In the genomic region with DNA sequence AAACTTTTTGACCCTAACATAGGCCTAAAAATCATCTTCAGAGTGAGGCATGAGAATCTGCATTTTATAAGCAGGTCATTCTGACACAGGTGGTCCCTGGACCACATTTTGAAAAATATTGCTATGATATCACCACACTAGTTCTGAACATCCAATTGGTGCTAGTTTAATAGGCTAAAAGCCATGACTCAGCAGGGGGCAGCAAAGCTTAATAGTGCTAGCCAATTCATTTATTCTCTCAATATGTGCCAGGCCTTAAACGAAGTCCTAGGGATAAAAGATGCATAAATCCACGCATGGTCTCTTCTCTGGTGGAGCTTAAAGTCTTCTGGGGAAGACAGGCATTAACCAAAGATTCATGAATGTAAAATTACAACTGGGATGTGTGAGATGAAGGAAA, we compare ENCODE assay signal across 8 cellular contexts. TPM values are rescaled to one million over a fixed set of nuclear protein-coding genes. Genes with fewer than 3 reads are reported as not detected.
DNase-seq lines count a peak whose midpoint lies in the region; ATAC-seq and TF ChIP-seq lines count a peak whose summit lies in the region.

No MANE protein-coding gene starts in this region.

- CTCF ChIA-PET in MCF 10A (lab: Yijun Ruan, JAX), result interaction anchor here (0.6 to 4.8 kb wide), 27 partner anchors 8 to 1829 kb away, joined by 3 to 60 read pairs (median 6); no protein-coding TSS in a partner anchor

- H3K27ac Mint-ChIP-seq in MCF 10A (ENCODE audit: low read depth, unreplicated experiment) (no peak overlapping the region), mesothelial cell of epicardium (no peak overlapping the region)

- no peak for TF ChIP-seq EP300 in transverse colon (IDR thresholded peaks at IDR 0.05; ENCODE audit: low read depth)

- in situ Hi-C loops in transverse colon (cut with MboI; ENCODE audit: low pct_ligation_motif_present in 1 of 4, low pct_unique_long_range_greater_than_20kb in 1 of 4, low sequenced_read_pairs in 3 of 4), result no loop called here

- no peaks in the 10 kb centered on the region for H3K36me3 ChIP-seq in breast epithelium
- no peaks in the 10 kb centered on the region for H3K36me3 ChIP-seq in transverse colon

- no peak overlapping the region for H3K4me3 ChIP-seq in breast epithelium
- no peak overlapping the region for H3K4me3 ChIP-seq in transverse colon

- no peaks in the 10 kb centered on the region for H3K4me1 ChIP-seq in breast epithelium
- no peaks in the 10 kb centered on the region for H3K4me1 ChIP-seq in transverse colon

- peaks cover 6% of the 10 kb centered on the region for H3K4me1 Mint-ChIP-seq in MCF 10A (ENCODE audit: insufficient read depth, unreplicated experiment)
- peaks cover 2% of the 10 kb centered on the region for H3K4me1 Mint-ChIP-seq in mesothelial cell of epicardium

- TF ChIP-seq POLR2A in breast epithelium (IDR thresholded peaks at IDR 0.05), result no peak
- no peak for TF ChIP-seq POLR2A in transverse colon (IDR thresholded peaks at IDR 0.05)

- BruUV-seq in MCF 10A (replicated peaks; lab: Mats Ljungman, UMichigan), result no TSS peak

- no peak overlapping the region for H3K4me3 Mint-ChIP-seq in MCF 10A (ENCODE audit: unreplicated experiment)
- no peak overlapping the region for H3K4me3 Mint-ChIP-seq in mesothelial cell of epicardium

- peak; percentile 73 for DNase-seq in MCF 10A (ENCODE audit: unreplicated experiment)
- no peak for DNase-seq in breast epithelium (ENCODE audit: low spot score in 2 of 2)
- DNase-seq in OCI-M1 (lab: John Stamatoyannopoulos, UW), result peak; percentile 90
- peak; percentile 29 for DNase-seq in transverse colon
- no peak for DNase-seq in NK-92 (lab: John Stamatoyannopoulos, UW; ENCODE audit: unreplicated experiment)
- no peak for DNase-seq in mesothelial cell of epicardium (ENCODE audit: low spot score in 2 of 2, unreplicated experiment in 2 of 2)
- no peak for DNase-seq in NCI-H748 (lab: John Stamatoyannopoulos, UW; ENCODE audit: unreplicated experiment)

- H3K27ac ChIP-seq in breast epithelium, result no peak overlapping the region
- H3K27ac ChIP-seq in transverse colon, result no peak overlapping the region

- H3K9me3 ChIP-seq in breast epithelium (no peaks in the 10 kb centered on the region), transverse colon (no peaks in the 10 kb centered on the region)

- H3K27me3 Mint-ChIP-seq in MCF 10A (ENCODE audit: insufficient read depth, unreplicated experiment) (no peaks in the 10 kb centered on the region), mesothelial cell of epicardium (ENCODE audit: low read depth) (peaks cover 6% of the 10 kb centered on the region)

- intact Hi-C loops in MCF 10A (cut with micrococcal nuclease) (loop anchor here (1.0 to 2.0 kb wide), 2 partner anchors 52 to 81 kb away; no protein-coding TSS in a partner anchor), breast epithelium (cut with DNase I; ENCODE audit: low total_unique reads) (no loop called here), transverse colon (cut with DNase I; ENCODE audit: low total_unique reads) (no loop called here)

- no peaks in the 10 kb centered on the region for H3K9me3 Mint-ChIP-seq in MCF 10A (ENCODE audit: unreplicated experiment)
- no peaks in the 10 kb centered on the region for H3K9me3 Mint-ChIP-seq in mesothelial cell of epicardium

- WGBS in transverse colon (ENCODE audit: low coverage in 1 of 2), 2 donors, result 26 to 59% methylated on average over 2 of the region's 2 CpGs

- ATAC-seq in esophagus mucosa, result peak; percentile 71

- TF ChIP-seq CTCF in MCF 10A (IDR thresholded peaks at IDR 0.05; ENCODE audit: unreplicated experiment) (peak; percentile 63), breast epithelium (IDR thresholded peaks at IDR 0.05) (peak in 1 of 3 donors; percentile 18), transverse colon (IDR thresholded peaks at IDR 0.05) (peak; percentile 15 to 39 (median 30)), mesothelial cell of epicardium (IDR thresholded peaks at IDR 0.05; ENCODE audit: unreplicated experiment) (no peak)

- H3K36me3 Mint-ChIP-seq in MCF 10A (ENCODE audit: insufficient read depth, unreplicated experiment), result no peaks in the 10 kb centered on the region
- no peaks in the 10 kb centered on the region for H3K36me3 Mint-ChIP-seq in mesothelial cell of epicardium

- H3K27me3 ChIP-seq in breast epithelium (no peaks in the 10 kb centered on the region), transverse colon (no peaks in the 10 kb centered on the region)

- POLR2A ChIA-PET in MCF 10A (lab: Yijun Ruan, JAX), result interaction anchor here (0.6 to 3.6 kb wide), 14 partner anchors 10 to 258 kb away, joined by 3 to 51 read pairs (median 4); partner anchors contain the start of genes COX15, CUTC, ENTPD7 and GOT1

RNA-seq across cellular contexts. Expression of gene SLC25A28, which starts 10.2 kb away (rescaled TPM):
- total RNA-seq in MCF 10A (2022), result 36.9 and 46.3 TPM in 2 replicates
- total RNA-seq in breast epithelium, result 10 to 100 TPM; 29.1 to 35.1 (median 33.1) TPM
- total RNA-seq in esophagus mucosa, result 35.8 TPM
- 10 to 100 TPM; 22.1 to 36.2 (median 30.1) TPM for total RNA-seq in transverse colon
- 41.2 to 44.8 TPM (median 41.4 TPM) in 3 replicates for total RNA-seq in mesothelial cell of epicardium

RNA-seq across cellular contexts. Expression of gene ENTPD7, which starts 28.9 kb away (rescaled TPM):
- total RNA-seq in MCF 10A (2022), result 18.3 and 29.0 TPM in 2 replicates
- total RNA-seq in breast epithelium, result 10 to 100 TPM in 2 of 3 donors, 1 to 10 TPM in 1; 3.5 to 11.6 (median 10.8) TPM
- 16.0 TPM for total RNA-seq in esophagus mucosa
- total RNA-seq in transverse colon, result 10 to 100 TPM in 1 of 4 donors, 1 to 10 TPM in 3; 4.9 to 17.3 (median 8.0) TPM
- 20.6 to 21.2 TPM (median 21.1 TPM) in 3 replicates for total RNA-seq in mesothelial cell of epicardium

Comparison
In these comparisons a context has a peak if more than half of its experiments do, and no peak if none do; other contexts are left out.
1. DNase-seq: peak in MCF 10A (single experiment), OCI-M1 (single experiment) and transverse colon (single experiment); none in breast epithelium (0 of 2), NK-92 (single experiment), mesothelial cell of epicardium (0 of 2) and NCI-H748 (single experiment).